In genomic region chr15:40593130-40593529, GRCh38 we compare ENCODE assay signal across 9 cellular contexts. TPM values are rescaled to one million over a fixed set of nuclear protein-coding genes. Genes with fewer than 3 reads are reported as not detected.
DNase-seq lines count a peak whose midpoint lies in the region; ATAC-seq and TF ChIP-seq lines count a peak whose summit lies in the region.
"Had no signal": no experiment of that assay in that cellular context is flagged by ENCODE, and none has a peak within 500 bp of the region (broad histone marks: within the 10 kb centered on the region; RNA-seq: fewer than 3 reads in every experiment).

No MANE protein-coding gene starts in this region.

- DNase-seq in CD4-positive, CD25-positive, alpha-beta regulatory T cell = peak in 2 of 3 donors; percentile 42 to 66
- DNase-seq in HCT116 (ENCODE audit: low read depth, low spot score) (no peak), vagina (ENCODE audit: extremely low spot score in 2 of 2) (no peak), HuH-7 (ENCODE audit: low spot score) (no peak)
- DNase-seq in activated T-helper 1 cell treated with anti-CD3 and anti-CD28 coated beads, Interleukin-12 subunit alpha, Interleukin-12 subunit beta, Interleukin-2, Interleukin-4 antibody, amounts not matched to agents 30 ng/mL and 10 ng/mL and 1 ng/mL, durations not matched to agents 14 hours and 24 hours and 36 hours (ENCODE audit: low spot score) = no peak

- H3K27ac ChIP-seq in CD4-positive, CD25-positive, alpha-beta regulatory T cell (ENCODE audit: insufficient read depth, low read length, poor library complexity, severe bottlenecking) = peak overlapping the region; percentile 95
- no peak overlapping the region for H3K27ac ChIP-seq in HCT116 (ENCODE audit: low read depth, low read length)
- no peak overlapping the region for H3K27ac ChIP-seq in neural cell (ENCODE audit: low read length)
- no peak overlapping the region for H3K27ac ChIP-seq in vagina

- peaks cover 10% of the 10 kb centered on the region for H3K27me3 Mint-ChIP-seq in CD4-positive, CD25-positive, alpha-beta regulatory T cell
- peaks cover 2% of the 10 kb centered on the region for H3K27me3 Mint-ChIP-seq in activated T-helper 1 cell treated with anti-CD3 and anti-CD28 coated beads, Interleukin-12 subunit alpha, Interleukin-12 subunit beta, Interleukin-2, Interleukin-4 antibody, amounts not matched to agents 30 ng/mL and 10 ng/mL and 1 ng/mL, durations not matched to agents 14 hours and 24 hours and 36 hours (ENCODE audit: insufficient read depth)

- H3K27ac Mint-ChIP-seq in CD4-positive, CD25-positive, alpha-beta regulatory T cell = peak overlapping the region; percentile 89 to 100 (median 99)
- peak overlapping the region; percentile 98 for H3K27ac Mint-ChIP-seq in activated T-helper 1 cell treated with anti-CD3 and anti-CD28 coated beads, Interleukin-12 subunit alpha, Interleukin-12 subunit beta, Interleukin-2, Interleukin-4 antibody, amounts not matched to agents 30 ng/mL and 10 ng/mL and 1 ng/mL, durations not matched to agents 14 hours and 24 hours and 36 hours

- RAD21 ChIA-PET in HCT116 (lab: Charles Lee; ENCODE audit: low non-redundant PET in 1 of 2, low total read pairs in 2 of 2, uncharacterized antibody in 2 of 2, unreplicated experiment in 2 of 2) = no interaction called here

- no peaks in the 10 kb centered on the region for H3K36me3 Mint-ChIP-seq in CD4-positive, CD25-positive, alpha-beta regulatory T cell
- no peaks in the 10 kb centered on the region for H3K36me3 Mint-ChIP-seq in activated T-helper 1 cell treated with anti-CD3 and anti-CD28 coated beads, Interleukin-12 subunit alpha, Interleukin-12 subunit beta, Interleukin-2, Interleukin-4 antibody, amounts not matched to agents 30 ng/mL and 10 ng/mL and 1 ng/mL, durations not matched to agents 14 hours and 24 hours and 36 hours (ENCODE audit: low read depth)

- ATAC-seq in CD4-positive, CD25-positive, alpha-beta regulatory T cell (ENCODE audit: low read depth in 2 of 2) = peak; percentile 25 to 29
- ATAC-seq in HCT116 (no peak), GM21576 (IDR thresholded peaks at IDR 0.05; ENCODE audit: unreplicated experiment) (no peak)

- POLR2A ChIA-PET in HCT116 (lab: Charles Lee) = interaction anchor here (0.8 kb wide), 1 partner anchor 9 kb away, joined by 3 read pairs; no protein-coding TSS in a partner anchor

- no peak for TF ChIP-seq RAD21 in HCT116 (IDR thresholded peaks at IDR 0.05; ENCODE audit: low read depth)
- no peak for TF ChIP-seq RAD21 in neural cell (conservative IDR thresholded peaks at IDR 0.05)

- H2AFZ ChIP-seq in HCT116 (ENCODE audit: low read depth, low read length, poor library complexity, severe bottlenecking) (peak overlapping the region; percentile 87), neural cell (ENCODE audit: low read depth, low read length) (no peak overlapping the region)

- H3K9ac ChIP-seq in HCT116 (ENCODE audit: low read length) = no peak overlapping the region
- H3K9ac ChIP-seq in neural cell (ENCODE audit: low read length) = no peak overlapping the region

- peak overlapping the region; percentile 99 for H3K4me3 ChIP-seq in CD4-positive, CD25-positive, alpha-beta regulatory T cell (ENCODE audit: low read depth, low read length)
- no peak overlapping the region for H3K4me3 ChIP-seq in HCT116 (replicated peaks in 1 of 2; ENCODE audit: low read depth in 1 of 2, low read length in 2 of 2)
- peak overlapping the region; percentile 85 for H3K4me3 ChIP-seq in neural cell (ENCODE audit: low read length)
- no peak overlapping the region for H3K4me3 ChIP-seq in vagina

- H3K4me1 ChIP-seq in CD4-positive, CD25-positive, alpha-beta regulatory T cell (ENCODE audit: control insufficient read depth, insufficient read depth, low read length, poor library complexity, severe bottlenecking) = peaks cover 25% of the 10 kb centered on the region
- H3K4me1 ChIP-seq in HCT116 (ENCODE audit: control insufficient read depth in 1 of 2, insufficient read depth in 2 of 2, low read length in 2 of 2) = peaks cover 0 to 24% of the 10 kb centered on the region in 2 experiments; a peak in 2 of 4 replicates
- peaks cover 5% of the 10 kb centered on the region for H3K4me1 ChIP-seq in vagina
- H3K4me1 ChIP-seq: prostate gland had no signal

- TF ChIP-seq EP300 in neural cell (conservative IDR thresholded peaks at IDR 0.05; ENCODE audit: poor library complexity, severe bottlenecking) = no peak

- peaks cover 36% of the 10 kb centered on the region for H3K79me2 ChIP-seq in HCT116 (ENCODE audit: insufficient read depth, low read length)
- H3K79me2 ChIP-seq in neural cell (replicated peaks; ENCODE audit: insufficient read depth, low read length) = no peaks in the 10 kb centered on the region

- peaks cover 2% of the 10 kb centered on the region for H3K27me3 ChIP-seq in CD4-positive, CD25-positive, alpha-beta regulatory T cell (ENCODE audit: control insufficient read depth, insufficient read depth, low read length)
- H3K27me3 ChIP-seq in HCT116 (ENCODE audit: insufficient read depth, low read length) = no peaks in the 10 kb centered on the region
- H3K27me3 ChIP-seq in neural cell (ENCODE audit: insufficient read depth, low read depth, low read length) = no peaks in the 10 kb centered on the region
- no peaks in the 10 kb centered on the region for H3K27me3 ChIP-seq in vagina
- H3K27me3 ChIP-seq: breast epithelium had no signal

- no TSS peak for BruUV-seq in HCT116 (replicated peaks; lab: Mats Ljungman, UMichigan)

- H3K9me2 ChIP-seq in HCT116 (ENCODE audit: insufficient read depth) (no peaks in the 10 kb centered on the region), neural cell (ENCODE audit: insufficient read depth, low read length) (no peaks in the 10 kb centered on the region)

- no peaks in the 10 kb centered on the region for H3K9me3 Mint-ChIP-seq in CD4-positive, CD25-positive, alpha-beta regulatory T cell
- H3K9me3 Mint-ChIP-seq in activated T-helper 1 cell treated with anti-CD3 and anti-CD28 coated beads, Interleukin-12 subunit alpha, Interleukin-12 subunit beta, Interleukin-2, Interleukin-4 antibody, amounts not matched to agents 30 ng/mL and 10 ng/mL and 1 ng/mL, durations not matched to agents 14 hours and 24 hours and 36 hours = no peaks in the 10 kb centered on the region

- TF ChIP-seq CTCF in HCT116 (IDR thresholded peaks at IDR 0.05 in 2 of 3, conservative IDR thresholded peaks at IDR 0.05 in 1 of 3; ENCODE audit: borderline replicate concordance in 1 of 3, insufficient read depth in 1 of 3, low read depth in 2 of 3, low read length in 2 of 3) = no peak
- no peak for TF ChIP-seq CTCF in neural cell (IDR thresholded peaks at IDR 0.05; ENCODE audit: poor library complexity, severe bottlenecking)
- TF ChIP-seq CTCF in vagina (IDR thresholded peaks at IDR 0.05) = no peak

- CTCF ChIA-PET in HCT116 (lab: Charles Lee) = interaction anchor here (1.3 to 1.4 kb wide), 2 partner anchors 9 to 189 kb away, joined by 3 to 4 read pairs; no protein-coding TSS in a partner anchor

- H3K36me3 ChIP-seq in CD4-positive, CD25-positive, alpha-beta regulatory T cell (ENCODE audit: control insufficient read depth, insufficient read depth, low read length) = no peaks in the 10 kb centered on the region
- H3K36me3 ChIP-seq in HCT116 (ENCODE audit: control insufficient read depth in 1 of 2, insufficient read depth in 2 of 2, low read length in 2 of 2) (no peaks in the 10 kb centered on the region), neural cell (ENCODE audit: insufficient read depth, low read length) (no peaks in the 10 kb centered on the region), vagina (no peaks in the 10 kb centered on the region)
- H3K36me3 ChIP-seq: breast epithelium, prostate gland had no signal

- peaks cover 4% of the 10 kb centered on the region for H3F3A ChIP-seq in neural cell (ENCODE audit: insufficient read depth, low read length, poor library complexity, severe bottlenecking)

- H3K4me3 Mint-ChIP-seq in CD4-positive, CD25-positive, alpha-beta regulatory T cell = peak overlapping the region; percentile 88 to 98 (median 95)
- H3K4me3 Mint-ChIP-seq in activated T-helper 1 cell treated with anti-CD3 and anti-CD28 coated beads, Interleukin-12 subunit alpha, Interleukin-12 subunit beta, Interleukin-2, Interleukin-4 antibody, amounts not matched to agents 30 ng/mL and 10 ng/mL and 1 ng/mL, durations not matched to agents 14 hours and 24 hours and 36 hours = no peak overlapping the region

- no peaks in the 10 kb centered on the region for H4K20me1 ChIP-seq in HCT116 (ENCODE audit: insufficient read depth)
- no peaks in the 10 kb centered on the region for H4K20me1 ChIP-seq in neural cell (ENCODE audit: insufficient read depth)

- TF ChIP-seq POLR2A in HCT116 (IDR thresholded peaks at IDR 0.05; ENCODE audit: borderline replicate concordance, extremely low read depth, insufficient read depth, insufficient read length) (no peak), vagina (IDR thresholded peaks at IDR 0.05) (no peak)

- peaks cover 15 to 40% (median 19%) of the 10 kb centered on the region in 4 donors for H3K4me1 Mint-ChIP-seq in CD4-positive, CD25-positive, alpha-beta regulatory T cell
- peaks cover 45% of the 10 kb centered on the region for H3K4me1 Mint-ChIP-seq in activated T-helper 1 cell treated with anti-CD3 and anti-CD28 coated beads, Interleukin-12 subunit alpha, Interleukin-12 subunit beta, Interleukin-2, Interleukin-4 antibody, amounts not matched to agents 30 ng/mL and 10 ng/mL and 1 ng/mL, durations not matched to agents 14 hours and 24 hours and 36 hours (ENCODE audit: low read depth)

- intact Hi-C loops in HCT116 (cut with micrococcal nuclease) (loop anchor here (5.0 to 10.0 kb wide), 2 partner anchors 192 to 299 kb away; partner anchors contain the start of gene VPS18), vagina (cut with DNase I) (no loop called here)
- intact Hi-C loops in activated T-helper 1 cell treated with anti-CD3 and anti-CD28 coated beads, Interleukin-12 subunit alpha, Interleukin-12 subunit beta, Interleukin-2, Interleukin-4 antibody, amounts not matched to agents 30 ng/mL and 10 ng/mL and 1 ng/mL, durations not matched to agents 14 hours and 24 hours and 36 hours (cut with micrococcal nuclease) = loop anchor here (5.0 kb wide), 3 partner anchors 151 to 739 kb away; partner anchors contain the start of genes BAHD1, NUSAP1, OIP5 and VPS18

- H3K9me3 ChIP-seq in CD4-positive, CD25-positive, alpha-beta regulatory T cell (ENCODE audit: control insufficient read depth in 2 of 2, low read length in 2 of 2) = no peaks in the 10 kb centered on the region
- H3K9me3 ChIP-seq in HCT116 (ENCODE audit: control insufficient read depth in 1 of 2, insufficient read depth in 1 of 2, low read depth in 1 of 2, low read length in 2 of 2) (no peaks in the 10 kb centered on the region), neural cell (ENCODE audit: low read length) (no peaks in the 10 kb centered on the region), vagina (no peaks in the 10 kb centered on the region)
- H3K9me3 ChIP-seq: breast epithelium, prostate gland had no signal

- H3K4me2 ChIP-seq in HCT116 (ENCODE audit: low read length) (no peak overlapping the region), neural cell (ENCODE audit: low read length) (no peak overlapping the region)

RNA-seq across cellular contexts. Expression of gene KNL1, which starts 0.9 kb away (rescaled TPM):
- total RNA-seq in CD4-positive, CD25-positive, alpha-beta regulatory T cell = 9.7 TPM
- 1 to 10 TPM in 2 of 4 donors, under 1 TPM in 2; 0.46 to 1.6 (median 1.2) TPM for polyA plus RNA-seq in CD4-positive, CD25-positive, alpha-beta regulatory T cell
- total RNA-seq in HCT116 (2021; ENCODE audit: unreplicated experiment) (30.6 TPM), vagina (3.4 TPM)
- polyA plus RNA-seq in HCT116 (2012) = 5.4 and 9.8 TPM in 2 replicates
- 21.6 and 22.4 TPM in 2 replicates for total RNA-seq in activated T-helper 1 cell treated with anti-CD3 and anti-CD28 coated beads, Interleukin-12 subunit alpha, Interleukin-12 subunit beta, Interleukin-2, Interleukin-4 antibody, amounts not matched to agents 30 ng/mL and 10 ng/mL and 1 ng/mL, durations not matched to agents 14 hours and 24 hours and 36 hours
- polyA plus RNA-seq in neural cell = 0.38 and 2.4 TPM in 2 replicates
- 2.4 and 2.5 TPM in 2 replicates for polyA minus RNA-seq in neural cell

RNA-seq across cellular contexts. Expression of gene RPUSD2, which starts 24.0 kb away (rescaled TPM):
- 13.5 TPM for total RNA-seq in CD4-positive, CD25-positive, alpha-beta regulatory T cell
- polyA plus RNA-seq in CD4-positive, CD25-positive, alpha-beta regulatory T cell = 10 to 100 TPM; 21.2 to 27.7 (median 25.6) TPM
- 22.5 TPM for total RNA-seq in HCT116 (2021; ENCODE audit: unreplicated experiment)
- polyA plus RNA-seq in HCT116 (2012) = 12.5 and 15.4 TPM in 2 replicates
- total RNA-seq in activated T-helper 1 cell treated with anti-CD3 and anti-CD28 coated beads, Interleukin-12 subunit alpha, Interleukin-12 subunit beta, Interleukin-2, Interleukin-4 antibody, amounts not matched to agents 30 ng/mL and 10 ng/mL and 1 ng/mL, durations not matched to agents 14 hours and 24 hours and 36 hours = 19.5 and 22.6 TPM in 2 replicates
- polyA plus RNA-seq in neural cell = 8.1 and 13.2 TPM in 2 replicates
- 13.7 and 15.8 TPM in 2 replicates for polyA minus RNA-seq in neural cell
- total RNA-seq in vagina = 12.8 TPM

RNA-seq across cellular contexts. Expression of gene CCDC32, which starts 28.3 kb away (rescaled TPM):
- total RNA-seq in CD4-positive, CD25-positive, alpha-beta regulatory T cell = 30.6 TPM
- polyA plus RNA-seq in CD4-positive, CD25-positive, alpha-beta regulatory T cell = 10 to 100 TPM; 49.7 to 57.2 (median 53.9) TPM
- total RNA-seq in HCT116 (2021; ENCODE audit: unreplicated experiment) = 18.6 TPM
- polyA plus RNA-seq in HCT116 (2012) = 21.1 and 21.2 TPM in 2 replicates
- 28.4 and 36.9 TPM in 2 replicates for total RNA-seq in activated T-helper 1 cell treated with anti-CD3 and anti-CD28 coated beads, Interleukin-12 subunit alpha, Interleukin-12 subunit beta, Interleukin-2, Interleukin-4 antibody, amounts not matched to agents 30 ng/mL and 10 ng/mL and 1 ng/mL, durations not matched to agents 14 hours and 24 hours and 36 hours
- 28.4 and 34.2 TPM in 2 replicates for polyA plus RNA-seq in neural cell
- 29.7 and 41.8 TPM in 2 replicates for polyA minus RNA-seq in neural cell
- total RNA-seq in vagina = 20.6 TPM

Comparison
In these comparisons a context has a peak if more than half of its experiments do, and no peak if none do; other contexts are left out.
1. ATAC-seq: peak in CD4-positive, CD25-positive, alpha-beta regulatory T cell (2 of 2); none in HCT116 (single experiment) and GM21576 (single experiment).
2. DNase-seq: peak in CD4-positive, CD25-positive, alpha-beta regulatory T cell (2 of 3); none in HCT116 (single experiment), activated T-helper 1 cell treated with anti-CD3 and anti-CD28 coated beads, Interleukin-12 subunit alpha, Interleukin-12 subunit beta, Interleukin-2, Interleukin-4 antibody, amounts not matched to agents 30 ng/mL and 10 ng/mL and 1 ng/mL, durations not matched to agents 14 hours and 24 hours and 36 hours (single experiment), vagina (0 of 2) and HuH-7 (single experiment).
3. H3K4me3 ChIP-seq: peak in CD4-positive, CD25-positive, alpha-beta regulatory T cell (single experiment) and neural cell (single experiment); none in HCT116 (0 of 2) and vagina (0 of 2).